Comparison of ENCODE assay signal across 14 cellular contexts in the genomic region with DNA sequence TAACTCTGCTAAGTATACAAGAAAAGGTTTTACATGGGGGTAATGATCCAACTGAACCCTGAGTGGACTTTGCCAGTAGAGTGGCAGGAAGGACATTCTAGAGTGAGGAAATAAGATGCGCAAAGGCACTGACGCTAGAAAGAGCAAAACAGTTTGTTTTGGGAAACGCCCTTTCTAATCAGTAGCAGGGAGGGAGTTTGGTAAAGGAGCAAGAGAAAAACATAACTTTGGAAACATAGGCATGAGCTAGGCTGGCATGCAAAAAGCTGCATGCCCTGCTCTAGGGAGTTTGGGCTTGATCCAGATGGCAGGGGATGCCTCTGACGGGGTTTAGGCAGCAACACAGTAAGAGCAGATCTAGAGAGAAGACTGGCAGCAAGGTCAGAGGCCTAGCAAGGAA.
DNase-seq lines count a peak whose midpoint lies in the region; ATAC-seq and TF ChIP-seq lines count a peak whose summit lies in the region.
"Had no signal": no experiment of that assay in that cellular context is flagged by ENCODE, and none has a peak within 500 bp of the region (broad histone marks: within the 10 kb centered on the region; RNA-seq: fewer than 3 reads in every experiment).

No MANE protein-coding gene starts in this region.

- H3K36me3 Mint-ChIP-seq in glutamatergic neuron (ENCODE audit: unreplicated experiment) = no peaks in the 10 kb centered on the region
- peaks cover 0 to 3% (median 0%) of the 10 kb centered on the region in 5 donors for H3K36me3 Mint-ChIP-seq in naive thymus-derived CD4-positive, alpha-beta T cell

- no peaks in the 10 kb centered on the region for H3K9me3 ChIP-seq in muscle layer of colon (ENCODE audit: low read length)
- H3K9me3 ChIP-seq in uterus = no peaks in the 10 kb centered on the region
- H3K9me3 ChIP-seq in naive thymus-derived CD4-positive, alpha-beta T cell (ENCODE audit: control insufficient read depth in 2 of 3, low read length in 3 of 3) = no peaks in the 10 kb centered on the region

- TF ChIP-seq CTCF in glutamatergic neuron (IDR thresholded peaks at IDR 0.05; ENCODE audit: partially characterized antibody, unreplicated experiment) (no peak), uterus (IDR thresholded peaks at IDR 0.05) (no peak)

- no peaks in the 10 kb centered on the region for H3K27me3 ChIP-seq in muscle layer of colon (ENCODE audit: control insufficient read depth in 1 of 2, insufficient read depth in 2 of 2, low read length in 2 of 2)
- no peaks in the 10 kb centered on the region for H3K27me3 ChIP-seq in uterus
- H3K27me3 ChIP-seq in naive thymus-derived CD4-positive, alpha-beta T cell (ENCODE audit: control insufficient read depth in 2 of 2, insufficient read depth in 2 of 2, low read length in 2 of 2) = no peaks in the 10 kb centered on the region

- DNase-seq in caudate nucleus (lab: John Stamatoyannopoulos, UW) = no peak
- DNase-seq in glutamatergic neuron = no peak
- DNase-seq in uterus = no peak
- no peak for DNase-seq in naive thymus-derived CD4-positive, alpha-beta T cell
- DNase-seq in OCI-M2 (lab: John Stamatoyannopoulos, UW; ENCODE audit: unreplicated experiment) = no peak
- DNase-seq: activated CD4-positive, CD25-positive, alpha-beta regulatory T cell; GF-D8; NCI-H2081; NCI-H510A treated with DMSO at 0.1 percent for 48 hours; retina; SIG-M5 had no signal

- CTCF ChIA-PET in naive thymus-derived CD4-positive, alpha-beta T cell (lab: Charles Lee) = no interaction called here

- peak overlapping the region; percentile 71 for H3K27ac Mint-ChIP-seq in glutamatergic neuron (ENCODE audit: unreplicated experiment)
- no peak overlapping the region for H3K27ac Mint-ChIP-seq in naive thymus-derived CD4-positive, alpha-beta T cell
- H3K27ac Mint-ChIP-seq: activated T-helper 17 cell treated with anti-CD3 and anti-CD28 coated beads, Interleukin-2, amount 50 U/mL, for 72 hours had no signal

- H3K4me3 ChIP-seq in muscle layer of colon (ENCODE audit: low read depth in 1 of 2, low read length in 2 of 2) (no peak overlapping the region), uterus (no peak overlapping the region)
- H3K4me3 ChIP-seq in naive thymus-derived CD4-positive, alpha-beta T cell (ENCODE audit: low read length) = no peak overlapping the region

- intact Hi-C loops in uterus (cut with DNase I; ENCODE audit: low total_unique reads) = no loop called here
- intact Hi-C loops in naive thymus-derived CD4-positive, alpha-beta T cell (cut with micrococcal nuclease) = no loop called here

- H3K36me3 ChIP-seq in muscle layer of colon (ENCODE audit: insufficient read depth, low read length) (peaks cover 61% of the 10 kb centered on the region), uterus (no peaks in the 10 kb centered on the region)
- no peaks in the 10 kb centered on the region for H3K36me3 ChIP-seq in naive thymus-derived CD4-positive, alpha-beta T cell (ENCODE audit: control insufficient read depth in 2 of 3, insufficient read depth in 3 of 3, low read length in 3 of 3)

- no peak for ATAC-seq in naive thymus-derived CD4-positive, alpha-beta T cell
- ATAC-seq in HG03159 (IDR thresholded peaks at IDR 0.05; ENCODE audit: unreplicated experiment) = no peak
- ATAC-seq: activated T-helper 17 cell treated with anti-CD3 and anti-CD28 coated beads, Interleukin-2, amount 50 U/mL, for 72 hours had no signal

- peaks cover 2% of the 10 kb centered on the region for H3K27me3 Mint-ChIP-seq in glutamatergic neuron (ENCODE audit: unreplicated experiment)
- H3K27me3 Mint-ChIP-seq in naive thymus-derived CD4-positive, alpha-beta T cell = no peaks in the 10 kb centered on the region
- H3K27me3 Mint-ChIP-seq: activated T-helper 17 cell treated with anti-CD3 and anti-CD28 coated beads, Interleukin-2, amount 50 U/mL, for 72 hours had no signal

- H3K27ac ChIP-seq in caudate nucleus (ENCODE audit: low read depth, low read length) (peak overlapping the region; percentile 46), muscle layer of colon (ENCODE audit: low read depth, low read length) (peak overlapping the region; percentile 24), uterus (peak overlapping the region; percentile 78 to 100)
- H3K27ac ChIP-seq in naive thymus-derived CD4-positive, alpha-beta T cell (ENCODE audit: low read depth, low read length) = no peak overlapping the region

- peaks cover 4% of the 10 kb centered on the region for H3K9me3 Mint-ChIP-seq in glutamatergic neuron (ENCODE audit: unreplicated experiment)
- H3K9me3 Mint-ChIP-seq in naive thymus-derived CD4-positive, alpha-beta T cell = peaks cover 0 to 2% (median 0%) of the 10 kb centered on the region in 11 donors
- H3K9me3 Mint-ChIP-seq: activated T-helper 17 cell treated with anti-CD3 and anti-CD28 coated beads, Interleukin-2, amount 50 U/mL, for 72 hours had no signal

- no peak for TF ChIP-seq POLR2A in uterus (IDR thresholded peaks at IDR 0.05)

- no peak overlapping the region for H3K9ac ChIP-seq in muscle layer of colon (ENCODE audit: low read length)

- H3K4me1 ChIP-seq in muscle layer of colon (ENCODE audit: insufficient read depth, low read length) = peaks cover 52% of the 10 kb centered on the region
- peaks cover 8 to 28% of the 10 kb centered on the region in 2 donors for H3K4me1 ChIP-seq in uterus
- no peaks in the 10 kb centered on the region for H3K4me1 ChIP-seq in naive thymus-derived CD4-positive, alpha-beta T cell (ENCODE audit: control insufficient read depth in 2 of 2, insufficient read depth in 2 of 2, low read length in 2 of 2)

- H3K4me1 Mint-ChIP-seq in glutamatergic neuron (ENCODE audit: low read depth, unreplicated experiment) = peaks cover 3% of the 10 kb centered on the region
- H3K4me1 Mint-ChIP-seq in naive thymus-derived CD4-positive, alpha-beta T cell = no peaks in the 10 kb centered on the region
- H3K4me1 Mint-ChIP-seq: activated T-helper 17 cell treated with anti-CD3 and anti-CD28 coated beads, Interleukin-2, amount 50 U/mL, for 72 hours had no signal

- POLR2A ChIA-PET in naive thymus-derived CD4-positive, alpha-beta T cell (lab: Charles Lee) = no interaction called here

- H3K4me3 Mint-ChIP-seq in glutamatergic neuron (ENCODE audit: unreplicated experiment) = no peak overlapping the region
- no peak overlapping the region for H3K4me3 Mint-ChIP-seq in naive thymus-derived CD4-positive, alpha-beta T cell
- H3K4me3 Mint-ChIP-seq: activated T-helper 17 cell treated with anti-CD3 and anti-CD28 coated beads, Interleukin-2, amount 50 U/mL, for 72 hours had no signal
